8 cellular contexts compared by ENCODE assay signal in genomic region chr13:110711778-110712070, GRCh38. TPM values are rescaled to one million over a fixed set of nuclear protein-coding genes. Genes with fewer than 3 reads are reported as not detected.
A peak's percentile ranks its signal among the peaks of the same experiment; 100 is the strongest.
DNase-seq lines count a peak whose midpoint lies in the region; ATAC-seq, FAIRE-seq and TF ChIP-seq lines count a peak whose summit lies in the region.

No MANE protein-coding gene starts in this region.

- H3K4me3 ChIP-seq in MM.1S (ENCODE audit: low read length) (peak overlapping the region; percentile 76), mesodermal cell (ENCODE audit: extremely low read depth, insufficient read depth, low read length, poor library complexity, severe bottlenecking) (peak overlapping the region; percentile 94)

- DNase-seq in Calu3 (no peak), MM.1S (no peak), caudate nucleus (lab: John Stamatoyannopoulos, UW) (no peak), globus pallidus (ENCODE audit: low spot score) (no peak), GM19239 (ENCODE audit: insufficient read length, low spot score) (no peak)

- H3K9ac ChIP-seq in MM.1S (ENCODE audit: low read length), result peak overlapping the region; percentile 90

- TF ChIP-seq CTCF in Calu3 (IDR thresholded peaks at IDR 0.05; ENCODE audit: unreplicated experiment) (no peak), MM.1S (IDR thresholded peaks at IDR 0.05; ENCODE audit: low read length) (no peak)

- CTCF ChIA-PET in Calu3 (lab: Charles Lee), result no interaction called here

- BruUV-seq in Calu3 (replicated peaks; lab: Mats Ljungman, UMichigan), result TSS peak; percentile 60

- H2AFZ ChIP-seq in MM.1S (ENCODE audit: low read length), result peak overlapping the region; percentile 70

- H4K20me1 ChIP-seq in MM.1S (ENCODE audit: insufficient read depth, low read length), result no peaks in the 10 kb centered on the region

- H3K4me3 Mint-ChIP-seq in Calu3 (ENCODE audit: low read depth, unreplicated experiment), result peak overlapping the region; percentile 90

- peak overlapping the region; percentile 97 for H3K27ac Mint-ChIP-seq in Calu3 (ENCODE audit: unreplicated experiment)

- peak overlapping the region; percentile 84 for H3K4me2 ChIP-seq in MM.1S (ENCODE audit: low read depth, low read length)

- H3K27ac ChIP-seq in MM.1S (ENCODE audit: low read length), result peak overlapping the region; percentile 98
- peak overlapping the region; percentile 99 for H3K27ac ChIP-seq in caudate nucleus (ENCODE audit: low read depth, low read length)
- H3K27ac ChIP-seq in mesodermal cell (ENCODE audit: low read depth, low read length, severe bottlenecking), result peak overlapping the region; percentile 100

- ATAC-seq in GM18520 (IDR thresholded peaks at IDR 0.05; ENCODE audit: unreplicated experiment) (no peak), HG03097 (IDR thresholded peaks at IDR 0.05; ENCODE audit: low FRiP score, unreplicated experiment) (no peak)

- no peaks in the 10 kb centered on the region for H3K4me1 Mint-ChIP-seq in Calu3 (ENCODE audit: low read depth, unreplicated experiment)

- H3K36me3 Mint-ChIP-seq in Calu3 (ENCODE audit: insufficient read depth, unreplicated experiment), result peaks cover 43% of the 10 kb centered on the region

- H3K27me3 Mint-ChIP-seq in Calu3 (ENCODE audit: unreplicated experiment), result no peaks in the 10 kb centered on the region

- peaks cover 23% of the 10 kb centered on the region for H3K79me2 ChIP-seq in MM.1S (ENCODE audit: low read length)

- WGBS in mesodermal cell (ENCODE audit: insufficient coverage in 2 of 2), 2 experiments, result 11% methylated on average over 5 of the region's 6 CpGs; no CpG with 5 or more reads in 1 of the 2 experiments

- H3K4me1 ChIP-seq in MM.1S (ENCODE audit: low read length), result peaks cover 3% of the 10 kb centered on the region; the same call in 1 of the 2 replicates
- H3K4me1 ChIP-seq in mesodermal cell (ENCODE audit: control insufficient read depth, insufficient read depth, low read length, poor library complexity, severe bottlenecking), result no peaks in the 10 kb centered on the region

- peaks cover 14% of the 10 kb centered on the region for H3F3A ChIP-seq in MM.1S (ENCODE audit: insufficient read depth, low read length)

- H3K9me3 Mint-ChIP-seq in Calu3 (ENCODE audit: low read depth, unreplicated experiment), result no peaks in the 10 kb centered on the region

- H3K36me3 ChIP-seq in MM.1S (replicated peaks; ENCODE audit: insufficient read depth, low read length) (no peaks in the 10 kb centered on the region), mesodermal cell (ENCODE audit: control insufficient read depth, insufficient read depth, low read length) (no peaks in the 10 kb centered on the region)

- H3K27me3 ChIP-seq in MM.1S (replicated peaks; ENCODE audit: insufficient read depth, low read length), result no peaks in the 10 kb centered on the region

- H3K9me3 ChIP-seq in MM.1S (replicated peaks; ENCODE audit: insufficient read depth, low read length) (no peaks in the 10 kb centered on the region), mesodermal cell (ENCODE audit: control insufficient read depth, low read length) (no peaks in the 10 kb centered on the region)

- FAIRE-seq in GM19239 (lab: Jason Lieb, UNC), result no peak

- intact Hi-C loops in Calu3 (cut with micrococcal nuclease; ENCODE audit: unreplicated experiment), result no loop called here

- no peaks in the 10 kb centered on the region for H3K9me2 ChIP-seq in MM.1S (replicated peaks; ENCODE audit: insufficient read depth, low read length)

RNA-seq across cellular contexts. Expression of gene ING1, which starts 1.8 kb away (rescaled TPM):
- total RNA-seq in Calu3 (2022), result 8.4 and 8.9 TPM in 2 replicates
- 24.1 TPM for polyA plus RNA-seq in mesodermal cell (2013, experiment 1 of 2)
- 22.8 TPM for polyA plus RNA-seq in mesodermal cell (2013, experiment 2 of 2)

RNA-seq across cellular contexts. Expression of gene CARS2, which starts 5.8 kb away (rescaled TPM):
- total RNA-seq in Calu3 (2022), result 19.4 and 24.8 TPM in 2 replicates
- polyA plus RNA-seq in mesodermal cell (2013, experiment 1 of 2), result 22.4 TPM
- polyA plus RNA-seq in mesodermal cell (2013, experiment 2 of 2), result 24.4 TPM
